8 cellular contexts compared by ENCODE assay signal in genomic region chr10:115706482-115707076, GRCh38.
DNase-seq lines count a peak whose midpoint lies in the region; ATAC-seq and TF ChIP-seq lines count a peak whose summit lies in the region.

No MANE protein-coding gene starts in this region.

- ATAC-seq in HG02642 (IDR thresholded peaks at IDR 0.05; ENCODE audit: poor library complexity, unreplicated experiment) = no peak

- H3K27me3 ChIP-seq in ascending aorta (no peaks in the 10 kb centered on the region), MG63 (no peaks in the 10 kb centered on the region)

- TF ChIP-seq CTCF in ascending aorta (IDR thresholded peaks at IDR 0.05) = peak; percentile 29 to 62 (median 44)

- intact Hi-C loops in ascending aorta (cut with DNase I) = loop anchor here (1.0 to 10.0 kb wide), 3 partner anchors 228 to 678 kb away; no protein-coding TSS in a partner anchor

- H3K4me3 ChIP-seq in ascending aorta (no peak overlapping the region), MG63 (no peak overlapping the region)

- no peaks in the 10 kb centered on the region for H3K36me3 ChIP-seq in ascending aorta
- H3K36me3 ChIP-seq in MG63 = no peaks in the 10 kb centered on the region

- H3K27ac ChIP-seq in ascending aorta = no peak overlapping the region

- peak; percentile 48 for DNase-seq in DMS114 treated with DMSO at 0.1 percent for 48 hours (lab: John Stamatoyannopoulos, UW; ENCODE audit: unreplicated experiment)
- DNase-seq in HT-29 (ENCODE audit: low spot score) = peak; percentile 35
- DNase-seq in ascending aorta (ENCODE audit: low spot score in 2 of 2) = no peak
- DNase-seq in medulla oblongata (ENCODE audit: extremely low spot score) = peak; percentile 53
- no peak for DNase-seq in OCI-M2 (lab: John Stamatoyannopoulos, UW; ENCODE audit: unreplicated experiment)
- DNase-seq in MG63 = no peak
- DNase-seq in C1 segment of cervical spinal cord (lab: John Stamatoyannopoulos, UW) = no peak

- no peaks in the 10 kb centered on the region for H3K9me3 ChIP-seq in ascending aorta
- peaks cover under 1% of the 10 kb centered on the region; the same call in 1 of the 2 replicates for H3K9me3 ChIP-seq in MG63

- H3K4me1 ChIP-seq in ascending aorta = no peaks in the 10 kb centered on the region

Comparison
In these comparisons a context has a peak if more than half of its experiments do, and no peak if none do; other contexts are left out.
1. DNase-seq: peak in DMS114 treated with DMSO at 0.1 percent for 48 hours (single experiment), HT-29 (single experiment) and medulla oblongata (single experiment); none in ascending aorta (0 of 2), OCI-M2 (single experiment), MG63 (single experiment) and C1 segment of cervical spinal cord (0 of 14).